ENCODE assay signal across 28 cellular contexts in the genomic region with DNA sequence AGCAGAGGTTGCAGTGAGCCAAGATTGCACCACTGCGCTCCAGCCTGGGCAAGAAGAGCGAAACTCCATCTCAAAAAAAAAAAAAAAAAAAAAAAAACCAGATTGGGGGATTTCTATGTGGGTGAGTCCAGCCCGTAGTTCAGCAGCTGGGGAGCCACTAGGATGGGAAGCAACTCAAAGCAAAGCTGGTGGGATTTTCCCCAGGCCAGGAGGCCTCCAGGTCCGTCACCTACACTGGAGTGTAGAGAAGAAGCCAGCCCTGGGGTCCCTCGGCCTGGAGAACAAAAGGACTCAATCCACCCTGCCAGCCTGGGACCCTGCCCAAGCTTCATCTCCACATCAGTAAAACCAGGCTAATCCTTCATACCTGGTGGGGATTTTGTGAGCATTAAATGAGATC.
"Had no signal": no experiment of that assay in that cellular context is flagged by ENCODE, and none has a peak within 500 bp of the region (broad histone marks: within the 10 kb centered on the region; RNA-seq: fewer than 3 reads in every experiment).

No MANE protein-coding gene starts in this region.

- DNase-seq: activated CD4-positive, alpha-beta memory T cell treated with anti-CD3 and anti-CD28 coated beads for 36 hours; activated CD4-positive, alpha-beta T cell treated with anti-CD3 and anti-CD28 coated beads for 36 hours; activated CD4-positive, alpha-beta T cell treated with anti-CD3 and anti-CD28 coated beads, Interleukin-2, amount 10 ng/mL, durations not matched to agents 24 days and 14 days; activated CD4-positive, CD25-positive, alpha-beta regulatory T cell; activated CD4-positive, CD25-positive, alpha-beta regulatory T cell treated with anti-CD3 and anti-CD28 coated beads, Interleukin-2, amount 50 U/mL, for 72 hours; activated CD8-positive, alpha-beta memory T cell treated with anti-CD3 and anti-CD28 coated beads, Interleukin-2, amount 10 ng/mL, durations not matched to agents 7 days and 5 days; activated CD8-positive, alpha-beta memory T cell treated with anti-CD3 and anti-CD28 coated beads, Interleukin-2, amount 50 U/mL, for 4 hours; activated CD8-positive, alpha-beta T cell treated with anti-CD3 and anti-CD28 coated beads, Interleukin-2, amount 10 ng/mL, durations not matched to agents 7 days and 5 days; activated naive CD4-positive, alpha-beta T cell treated with anti-CD3 and anti-CD28 coated beads for 36 hours; activated naive CD8-positive, alpha-beta T cell treated with anti-CD3 and anti-CD28 coated beads for 36 hours; activated naive CD8-positive, alpha-beta T cell treated with anti-CD3 and anti-CD28 coated beads, Interleukin-2, amount 50 U/mL, for 24 hours; activated T-cell treated with anti-CD3 and anti-CD28 coated beads, Interleukin-2, amount 50 U/mL, for 1 hour; activated T-cell treated with anti-CD3 and anti-CD28 coated beads, Interleukin-2, amount 50 U/mL, for 48 hours; adrenal gland; amygdala; aorta; body of pancreas; caudate nucleus; cortex of kidney; dermis blood vessel endothelial cell; effector CD4-positive, alpha-beta T cell; effector memory CD8-positive, alpha-beta T cell; erythroblast; foreskin melanocyte; T-helper 2 cell had no signal

- H3K4me3 Mint-ChIP-seq: activated CD4-positive, alpha-beta memory T cell treated with anti-CD3 and anti-CD28 coated beads for 36 hours; activated CD4-positive, alpha-beta T cell treated with anti-CD3 and anti-CD28 coated beads for 36 hours; activated CD4-positive, alpha-beta T cell treated with anti-CD3 and anti-CD28 coated beads, Interleukin-2, amount 10 ng/mL, durations not matched to agents 24 days and 14 days; activated CD8-positive, alpha-beta memory T cell treated with anti-CD3 and anti-CD28 coated beads, Interleukin-2, amount 10 ng/mL, durations not matched to agents 7 days and 5 days; activated CD8-positive, alpha-beta T cell treated with anti-CD3 and anti-CD28 coated beads, Interleukin-2, amount 10 ng/mL, durations not matched to agents 7 days and 5 days; activated naive CD4-positive, alpha-beta T cell treated with anti-CD3 and anti-CD28 coated beads for 36 hours; activated naive CD4-positive, alpha-beta T cell treated with anti-CD3 and anti-CD28 coated beads, Interleukin-2, amount 50 U/mL, for 24 hours; activated naive CD8-positive, alpha-beta T cell treated with anti-CD3 and anti-CD28 coated beads for 36 hours; activated naive CD8-positive, alpha-beta T cell treated with anti-CD3 and anti-CD28 coated beads, Interleukin-2, amount 50 U/mL, for 24 hours; effector memory CD8-positive, alpha-beta T cell had no signal

- H3K9me3 ChIP-seq: adrenal gland, body of pancreas, esophagus muscularis mucosa, gastroesophageal sphincter had no signal

- H3K36me3 Mint-ChIP-seq: activated CD4-positive, alpha-beta memory T cell treated with anti-CD3 and anti-CD28 coated beads for 36 hours; activated CD8-positive, alpha-beta memory T cell treated with anti-CD3 and anti-CD28 coated beads, Interleukin-2, amount 10 ng/mL, durations not matched to agents 7 days and 5 days; activated naive CD4-positive, alpha-beta T cell treated with anti-CD3 and anti-CD28 coated beads, Interleukin-2, amount 50 U/mL, for 24 hours; activated naive CD8-positive, alpha-beta T cell treated with anti-CD3 and anti-CD28 coated beads for 36 hours had no signal

- H3K9me3 Mint-ChIP-seq: activated CD4-positive, alpha-beta memory T cell treated with anti-CD3 and anti-CD28 coated beads for 36 hours; activated CD4-positive, alpha-beta T cell treated with anti-CD3 and anti-CD28 coated beads, Interleukin-2, amount 10 ng/mL, durations not matched to agents 24 days and 14 days; activated naive CD4-positive, alpha-beta T cell treated with anti-CD3 and anti-CD28 coated beads for 36 hours; activated naive CD4-positive, alpha-beta T cell treated with anti-CD3 and anti-CD28 coated beads, Interleukin-2, amount 50 U/mL, for 24 hours; activated naive CD8-positive, alpha-beta T cell treated with anti-CD3 and anti-CD28 coated beads for 36 hours; effector memory CD8-positive, alpha-beta T cell had no signal

- H3K4me3 ChIP-seq: adrenal gland, body of pancreas, esophagus muscularis mucosa, gastroesophageal sphincter had no signal

- H3K4me1 Mint-ChIP-seq: activated CD4-positive, alpha-beta T cell treated with anti-CD3 and anti-CD28 coated beads, Interleukin-2, amount 10 ng/mL, durations not matched to agents 24 days and 14 days; activated CD8-positive, alpha-beta memory T cell treated with anti-CD3 and anti-CD28 coated beads, Interleukin-2, amount 10 ng/mL, durations not matched to agents 7 days and 5 days; activated naive CD4-positive, alpha-beta T cell treated with anti-CD3 and anti-CD28 coated beads, Interleukin-2, amount 50 U/mL, for 24 hours; activated naive CD8-positive, alpha-beta T cell treated with anti-CD3 and anti-CD28 coated beads for 36 hours had no signal

- ATAC-seq: activated CD4-positive, alpha-beta T cell treated with anti-CD3 and anti-CD28 coated beads for 36 hours; activated CD8-positive, alpha-beta memory T cell treated with anti-CD3 and anti-CD28 coated beads, Interleukin-2, amount 10 ng/mL, durations not matched to agents 7 days and 5 days; activated CD8-positive, alpha-beta T cell treated with anti-CD3 and anti-CD28 coated beads, Interleukin-2, amount 10 ng/mL, durations not matched to agents 7 days and 5 days; activated naive CD8-positive, alpha-beta T cell treated with anti-CD3 and anti-CD28 coated beads, Interleukin-2, amount 50 U/mL, for 24 hours; body of pancreas; effector memory CD8-positive, alpha-beta T cell; gastroesophageal sphincter had no signal

- H3K4me1 ChIP-seq: adrenal gland, gastroesophageal sphincter had no signal

- H3K27ac Mint-ChIP-seq: activated CD4-positive, alpha-beta memory T cell treated with anti-CD3 and anti-CD28 coated beads for 36 hours; activated CD4-positive, alpha-beta T cell treated with anti-CD3 and anti-CD28 coated beads for 36 hours; activated CD4-positive, alpha-beta T cell treated with anti-CD3 and anti-CD28 coated beads, Interleukin-2, amount 10 ng/mL, durations not matched to agents 24 days and 14 days; activated CD8-positive, alpha-beta memory T cell treated with anti-CD3 and anti-CD28 coated beads, Interleukin-2, amount 10 ng/mL, durations not matched to agents 7 days and 5 days; activated CD8-positive, alpha-beta T cell treated with anti-CD3 and anti-CD28 coated beads, Interleukin-2, amount 10 ng/mL, durations not matched to agents 7 days and 5 days; activated naive CD4-positive, alpha-beta T cell treated with anti-CD3 and anti-CD28 coated beads for 36 hours; activated naive CD4-positive, alpha-beta T cell treated with anti-CD3 and anti-CD28 coated beads, Interleukin-2, amount 50 U/mL, for 24 hours; activated naive CD8-positive, alpha-beta T cell treated with anti-CD3 and anti-CD28 coated beads for 36 hours; activated naive CD8-positive, alpha-beta T cell treated with anti-CD3 and anti-CD28 coated beads, Interleukin-2, amount 50 U/mL, for 24 hours; effector memory CD8-positive, alpha-beta T cell had no signal

- H3K27ac ChIP-seq: adrenal gland, body of pancreas, esophagus muscularis mucosa, gastroesophageal sphincter had no signal
